1 cellular context compared by ENCODE assay signal in the genomic region with DNA sequence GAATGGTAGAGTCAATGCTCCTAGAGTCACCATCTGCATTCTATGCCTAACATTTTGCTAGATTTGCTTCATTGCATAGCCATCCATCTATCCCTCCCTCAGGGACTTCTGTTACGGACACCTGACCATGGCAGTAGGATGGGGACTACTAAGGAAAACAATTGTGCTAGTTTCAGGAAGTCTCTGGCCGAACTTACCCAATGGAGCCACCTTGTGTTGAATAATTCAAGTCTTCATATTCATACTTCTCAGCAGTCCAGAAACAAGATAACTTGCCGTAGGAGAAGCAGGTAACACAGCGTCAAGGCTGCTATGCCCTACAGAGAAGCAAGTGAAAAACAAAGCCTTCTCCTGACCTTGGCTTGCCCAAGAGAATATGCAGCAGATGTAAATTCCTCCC.
TF ChIP-seq lines count a peak whose summit lies in the region.

No MANE protein-coding gene starts in this region.

TF ChIP-seq in HCT116, 20 proteins besides CTCF, POLR2A, EP300 and RAD21 (continued from another document):
- TF ChIP-seq, protein P1, sequence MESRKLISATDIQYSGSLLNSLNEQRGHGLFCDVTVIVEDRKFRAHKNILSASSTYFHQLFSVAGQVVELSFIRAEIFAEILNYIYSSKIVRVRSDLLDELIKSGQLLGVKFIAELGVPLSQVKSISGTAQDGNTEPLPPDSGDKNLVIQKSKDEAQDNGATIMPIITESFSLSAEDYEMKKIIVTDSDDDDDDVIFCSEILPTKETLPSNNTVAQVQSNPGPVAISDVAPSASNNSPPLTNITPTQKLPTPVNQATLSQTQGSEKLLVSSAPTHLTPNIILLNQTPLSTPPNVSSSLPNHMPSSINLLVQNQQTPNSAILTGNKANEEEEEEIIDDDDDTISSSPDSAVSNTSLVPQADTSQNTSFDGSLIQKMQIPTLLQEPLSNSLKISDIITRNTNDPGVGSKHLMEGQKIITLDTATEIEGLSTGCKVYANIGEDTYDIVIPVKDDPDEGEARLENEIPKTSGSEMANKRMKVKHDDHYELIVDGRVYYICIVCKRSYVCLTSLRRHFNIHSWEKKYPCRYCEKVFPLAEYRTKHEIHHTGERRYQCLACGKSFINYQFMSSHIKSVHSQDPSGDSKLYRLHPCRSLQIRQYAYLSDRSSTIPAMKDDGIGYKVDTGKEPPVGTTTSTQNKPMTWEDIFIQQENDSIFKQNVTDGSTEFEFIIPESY (IDR thresholded peaks at IDR 0.05; ENCODE audit: extremely low read depth, insufficient replicate concordance, low read length): no peak
- TF ChIP-seq SRF (IDR thresholded peaks at IDR 0.05; ENCODE audit: low read depth): no peak
